ENCODE assay signal across 1 cellular context in the genomic region with DNA sequence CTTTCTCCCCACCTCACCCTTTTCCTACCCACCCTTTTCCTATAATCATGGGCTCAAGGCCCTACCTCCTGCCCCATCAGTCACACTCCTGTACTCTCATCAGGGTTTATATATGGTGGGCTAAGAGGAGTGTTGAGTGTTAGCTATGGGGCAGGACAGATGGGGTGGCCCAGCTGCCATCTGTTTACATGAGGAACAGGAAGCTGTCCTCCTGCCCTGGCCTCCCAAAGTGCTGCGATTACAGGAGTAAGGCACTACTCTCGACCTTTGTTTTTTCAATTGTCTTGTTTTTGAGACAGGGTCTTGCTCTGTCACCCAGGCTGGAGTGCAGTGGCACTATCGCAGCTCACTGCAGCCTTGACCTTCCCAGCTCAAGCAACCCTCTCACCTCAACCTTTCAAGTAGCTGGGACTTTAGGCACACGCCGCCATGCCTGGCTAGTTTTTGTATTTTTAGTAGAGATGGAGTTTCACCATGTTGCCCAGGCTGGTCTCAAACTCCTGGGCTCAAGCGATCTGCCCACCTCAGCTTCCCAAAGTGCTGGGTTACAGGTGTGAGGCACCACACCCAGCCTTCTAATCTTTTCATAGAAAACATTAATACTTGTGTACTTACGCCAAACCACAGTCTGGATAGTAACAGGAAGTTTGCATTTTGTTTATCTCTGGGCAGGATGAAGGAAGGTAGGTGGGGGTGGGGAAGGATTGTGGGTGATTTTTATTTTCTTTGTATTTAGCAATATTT.
A peak's percentile ranks its signal among the peaks of the same experiment; 100 is the strongest.
TF ChIP-seq lines count a peak whose summit lies in the region.

No MANE protein-coding gene starts in this region.

TF ChIP-seq in K562, 482 proteins besides CTCF, POLR2A, EP300 and RAD21:
- no peak for TF ChIP-seq RBM22 (IDR thresholded peaks at IDR 0.05; ENCODE audit: low read depth, low read length, poor library complexity, severe bottlenecking)
- TF ChIP-seq, protein P1, sequence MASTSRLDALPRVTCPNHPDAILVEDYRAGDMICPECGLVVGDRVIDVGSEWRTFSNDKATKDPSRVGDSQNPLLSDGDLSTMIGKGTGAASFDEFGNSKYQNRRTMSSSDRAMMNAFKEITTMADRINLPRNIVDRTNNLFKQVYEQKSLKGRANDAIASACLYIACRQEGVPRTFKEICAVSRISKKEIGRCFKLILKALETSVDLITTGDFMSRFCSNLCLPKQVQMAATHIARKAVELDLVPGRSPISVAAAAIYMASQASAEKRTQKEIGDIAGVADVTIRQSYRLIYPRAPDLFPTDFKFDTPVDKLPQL (IDR thresholded peaks at IDR 0.05; ENCODE audit: extremely low read depth, insufficient read length) = no peak
- TF ChIP-seq FOXK1 (CRISPR knock-in tag; IDR thresholded peaks at IDR 0.05; ENCODE audit: borderline replicate concordance) = no peak
- TF ChIP-seq ELF4 (CRISPR knock-in tag; IDR thresholded peaks at IDR 0.05) = no peak
- TF ChIP-seq JUNB (CRISPR knock-in tag; conservative IDR thresholded peaks at IDR 0.05) = no peak
- TF ChIP-seq ZEB2 (IDR thresholded peaks at IDR 0.05) = peak; percentile 62
- 0 out of 2 replicates have a peak, but pooled peaks have one; percentile 26 for TF ChIP-seq SMARCA4 (IDR thresholded peaks at IDR 0.05)
- TF ChIP-seq SOX6 (IDR thresholded peaks at IDR 0.05) = peak; percentile 34; the same call in 1 of the 2 replicates
- TF ChIP-seq CC2D1A (IDR thresholded peaks at IDR 0.05) = no peak
- TF ChIP-seq STAT5A (IDR thresholded peaks at IDR 0.05; ENCODE audit: borderline replicate concordance, low read length) = no peak
- TF ChIP-seq, protein P2, sequence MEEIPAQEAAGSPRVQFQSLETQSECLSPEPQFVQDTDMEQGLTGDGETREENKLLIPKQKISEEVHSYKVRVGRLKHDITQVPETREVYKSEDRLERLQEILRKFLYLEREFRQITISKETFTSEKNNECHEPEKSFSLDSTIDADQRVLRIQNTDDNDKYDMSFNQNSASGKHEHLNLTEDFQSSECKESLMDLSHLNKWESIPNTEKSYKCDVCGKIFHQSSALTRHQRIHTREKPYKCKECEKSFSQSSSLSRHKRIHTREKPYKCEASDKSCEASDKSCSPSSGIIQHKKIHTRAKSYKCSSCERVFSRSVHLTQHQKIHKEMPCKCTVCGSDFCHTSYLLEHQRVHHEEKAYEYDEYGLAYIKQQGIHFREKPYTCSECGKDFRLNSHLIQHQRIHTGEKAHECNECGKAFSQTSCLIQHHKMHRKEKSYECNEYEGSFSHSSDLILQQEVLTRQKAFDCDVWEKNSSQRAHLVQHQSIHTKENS (CRISPR knock-in tag; IDR thresholded peaks at IDR 0.05) = no peak
- 0 out of 2 replicates have a peak, but pooled peaks have one; percentile 17 for TF ChIP-seq CBFA2T3 (IDR thresholded peaks at IDR 0.05)
- TF ChIP-seq POLR3A (IDR thresholded peaks at IDR 0.05; ENCODE audit: borderline replicate concordance, extremely low read depth, insufficient read depth, insufficient read length) = no peak
- TF ChIP-seq MYC (IDR thresholded peaks at IDR 0.05; ENCODE audit: low read depth, low read length) = no peak
- no peak for TF ChIP-seq MYC (CRISPR knock-in tag; IDR thresholded peaks at IDR 0.05; ENCODE audit: borderline replicate concordance, low read depth)
- TF ChIP-seq, protein P3, sequence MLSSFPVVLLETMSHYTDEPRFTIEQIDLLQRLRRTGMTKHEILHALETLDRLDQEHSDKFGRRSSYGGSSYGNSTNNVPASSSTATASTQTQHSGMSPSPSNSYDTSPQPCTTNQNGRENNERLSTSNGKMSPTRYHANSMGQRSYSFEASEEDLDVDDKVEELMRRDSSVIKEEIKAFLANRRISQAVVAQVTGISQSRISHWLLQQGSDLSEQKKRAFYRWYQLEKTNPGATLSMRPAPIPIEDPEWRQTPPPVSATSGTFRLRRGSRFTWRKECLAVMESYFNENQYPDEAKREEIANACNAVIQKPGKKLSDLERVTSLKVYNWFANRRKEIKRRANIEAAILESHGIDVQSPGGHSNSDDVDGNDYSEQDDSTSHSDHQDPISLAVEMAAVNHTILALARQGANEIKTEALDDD (IDR thresholded peaks at IDR 0.05) = no peak
- TF ChIP-seq SMARCE1 (IDR thresholded peaks at IDR 0.05) = peak; percentile 46; the same call in 1 of the 2 replicates
- 0 out of 2 replicates have a peak, but pooled peaks have one; percentile 24 for TF ChIP-seq GABPA (tag; conservative IDR thresholded peaks at IDR 0.05; ENCODE audit: low read depth)
- TF ChIP-seq, protein P4, sequence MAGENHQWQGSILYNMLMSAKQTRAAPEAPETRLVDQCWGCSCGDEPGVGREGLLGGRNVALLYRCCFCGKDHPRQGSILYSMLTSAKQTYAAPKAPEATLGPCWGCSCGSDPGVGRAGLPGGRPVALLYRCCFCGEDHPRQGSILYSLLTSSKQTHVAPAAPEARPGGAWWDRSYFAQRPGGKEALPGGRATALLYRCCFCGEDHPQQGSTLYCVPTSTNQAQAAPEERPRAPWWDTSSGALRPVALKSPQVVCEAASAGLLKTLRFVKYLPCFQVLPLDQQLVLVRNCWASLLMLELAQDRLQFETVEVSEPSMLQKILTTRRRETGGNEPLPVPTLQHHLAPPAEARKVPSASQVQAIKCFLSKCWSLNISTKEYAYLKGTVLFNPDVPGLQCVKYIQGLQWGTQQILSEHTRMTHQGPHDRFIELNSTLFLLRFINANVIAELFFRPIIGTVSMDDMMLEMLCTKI (IDR thresholded peaks at IDR 0.05; ENCODE audit: partially characterized antibody) = no peak
- TF ChIP-seq ARID1B (IDR thresholded peaks at IDR 0.05) = peak; percentile 41; the same call in 1 of the 2 replicates
- TF ChIP-seq SPI1 (IDR thresholded peaks at IDR 0.05; ENCODE audit: borderline replicate concordance, low read depth, low read length) = no peak
- TF ChIP-seq IFI16 (CRISPR knock-in tag; IDR thresholded peaks at IDR 0.05) = no peak
- peak; percentile 36; the same call in 1 of the 2 replicates for TF ChIP-seq LEF1 (IDR thresholded peaks at IDR 0.05)
- no peak for TF ChIP-seq ZNF316 (IDR thresholded peaks at IDR 0.05)
- TF ChIP-seq, protein P5, sequence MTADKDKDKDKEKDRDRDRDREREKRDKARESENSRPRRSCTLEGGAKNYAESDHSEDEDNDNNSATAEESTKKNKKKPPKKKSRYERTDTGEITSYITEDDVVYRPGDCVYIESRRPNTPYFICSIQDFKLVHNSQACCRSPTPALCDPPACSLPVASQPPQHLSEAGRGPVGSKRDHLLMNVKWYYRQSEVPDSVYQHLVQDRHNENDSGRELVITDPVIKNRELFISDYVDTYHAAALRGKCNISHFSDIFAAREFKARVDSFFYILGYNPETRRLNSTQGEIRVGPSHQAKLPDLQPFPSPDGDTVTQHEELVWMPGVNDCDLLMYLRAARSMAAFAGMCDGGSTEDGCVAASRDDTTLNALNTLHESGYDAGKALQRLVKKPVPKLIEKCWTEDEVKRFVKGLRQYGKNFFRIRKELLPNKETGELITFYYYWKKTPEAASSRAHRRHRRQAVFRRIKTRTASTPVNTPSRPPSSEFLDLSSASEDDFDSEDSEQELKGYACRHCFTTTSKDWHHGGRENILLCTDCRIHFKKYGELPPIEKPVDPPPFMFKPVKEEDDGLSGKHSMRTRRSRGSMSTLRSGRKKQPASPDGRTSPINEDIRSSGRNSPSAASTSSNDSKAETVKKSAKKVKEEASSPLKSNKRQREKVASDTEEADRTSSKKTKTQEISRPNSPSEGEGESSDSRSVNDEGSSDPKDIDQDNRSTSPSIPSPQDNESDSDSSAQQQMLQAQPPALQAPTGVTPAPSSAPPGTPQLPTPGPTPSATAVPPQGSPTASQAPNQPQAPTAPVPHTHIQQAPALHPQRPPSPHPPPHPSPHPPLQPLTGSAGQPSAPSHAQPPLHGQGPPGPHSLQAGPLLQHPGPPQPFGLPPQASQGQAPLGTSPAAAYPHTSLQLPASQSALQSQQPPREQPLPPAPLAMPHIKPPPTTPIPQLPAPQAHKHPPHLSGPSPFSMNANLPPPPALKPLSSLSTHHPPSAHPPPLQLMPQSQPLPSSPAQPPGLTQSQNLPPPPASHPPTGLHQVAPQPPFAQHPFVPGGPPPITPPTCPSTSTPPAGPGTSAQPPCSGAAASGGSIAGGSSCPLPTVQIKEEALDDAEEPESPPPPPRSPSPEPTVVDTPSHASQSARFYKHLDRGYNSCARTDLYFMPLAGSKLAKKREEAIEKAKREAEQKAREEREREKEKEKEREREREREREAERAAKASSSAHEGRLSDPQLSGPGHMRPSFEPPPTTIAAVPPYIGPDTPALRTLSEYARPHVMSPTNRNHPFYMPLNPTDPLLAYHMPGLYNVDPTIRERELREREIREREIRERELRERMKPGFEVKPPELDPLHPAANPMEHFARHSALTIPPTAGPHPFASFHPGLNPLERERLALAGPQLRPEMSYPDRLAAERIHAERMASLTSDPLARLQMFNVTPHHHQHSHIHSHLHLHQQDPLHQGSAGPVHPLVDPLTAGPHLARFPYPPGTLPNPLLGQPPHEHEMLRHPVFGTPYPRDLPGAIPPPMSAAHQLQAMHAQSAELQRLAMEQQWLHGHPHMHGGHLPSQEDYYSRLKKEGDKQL (CRISPR knock-in tag; IDR thresholded peaks at IDR 0.05; ENCODE audit: borderline replicate concordance) = no peak
- TF ChIP-seq ETV1 (tag; conservative IDR thresholded peaks at IDR 0.05; ENCODE audit: low read depth) = peak; percentile 28; the same call in 1 of the 2 replicates
- TF ChIP-seq CBFA2T2 (conservative IDR thresholded peaks at IDR 0.05) = no peak
- no peak for TF ChIP-seq BRD9 (IDR thresholded peaks at IDR 0.05; ENCODE audit: low read depth, partially characterized antibody)
- TF ChIP-seq, protein P6, sequence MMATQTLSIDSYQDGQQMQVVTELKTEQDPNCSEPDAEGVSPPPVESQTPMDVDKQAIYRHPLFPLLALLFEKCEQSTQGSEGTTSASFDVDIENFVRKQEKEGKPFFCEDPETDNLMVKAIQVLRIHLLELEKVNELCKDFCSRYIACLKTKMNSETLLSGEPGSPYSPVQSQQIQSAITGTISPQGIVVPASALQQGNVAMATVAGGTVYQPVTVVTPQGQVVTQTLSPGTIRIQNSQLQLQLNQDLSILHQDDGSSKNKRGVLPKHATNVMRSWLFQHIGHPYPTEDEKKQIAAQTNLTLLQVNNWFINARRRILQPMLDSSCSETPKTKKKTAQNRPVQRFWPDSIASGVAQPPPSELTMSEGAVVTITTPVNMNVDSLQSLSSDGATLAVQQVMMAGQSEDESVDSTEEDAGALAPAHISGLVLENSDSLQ (IDR thresholded peaks at IDR 0.05) = no peak
- no peak for TF ChIP-seq ZNF436 (CRISPR knock-in tag; IDR thresholded peaks at IDR 0.05)
- TF ChIP-seq ZSCAN29 (IDR thresholded peaks at IDR 0.05) = no peak
- no peak for TF ChIP-seq ZNF57 (CRISPR knock-in tag; IDR thresholded peaks at IDR 0.05)
